ENCODE assay signal across 1 cellular context in genomic region chr7:44964831-44965440, GRCh38.
TF ChIP-seq lines count a peak whose summit lies in the region.

No MANE protein-coding gene starts in this region.

TF ChIP-seq in HepG2, 621 proteins besides CTCF, POLR2A, EP300 and RAD21 (continues in another document):
- 0 out of 2 replicates have a peak, but pooled peaks have one; percentile 18 for TF ChIP-seq HNF4A (CRISPR knock-in tag; IDR thresholded peaks at IDR 0.05)
- TF ChIP-seq CCDC6 (CRISPR knock-in tag; IDR thresholded peaks at IDR 0.05) = no peak
- TF ChIP-seq, protein P1, sequence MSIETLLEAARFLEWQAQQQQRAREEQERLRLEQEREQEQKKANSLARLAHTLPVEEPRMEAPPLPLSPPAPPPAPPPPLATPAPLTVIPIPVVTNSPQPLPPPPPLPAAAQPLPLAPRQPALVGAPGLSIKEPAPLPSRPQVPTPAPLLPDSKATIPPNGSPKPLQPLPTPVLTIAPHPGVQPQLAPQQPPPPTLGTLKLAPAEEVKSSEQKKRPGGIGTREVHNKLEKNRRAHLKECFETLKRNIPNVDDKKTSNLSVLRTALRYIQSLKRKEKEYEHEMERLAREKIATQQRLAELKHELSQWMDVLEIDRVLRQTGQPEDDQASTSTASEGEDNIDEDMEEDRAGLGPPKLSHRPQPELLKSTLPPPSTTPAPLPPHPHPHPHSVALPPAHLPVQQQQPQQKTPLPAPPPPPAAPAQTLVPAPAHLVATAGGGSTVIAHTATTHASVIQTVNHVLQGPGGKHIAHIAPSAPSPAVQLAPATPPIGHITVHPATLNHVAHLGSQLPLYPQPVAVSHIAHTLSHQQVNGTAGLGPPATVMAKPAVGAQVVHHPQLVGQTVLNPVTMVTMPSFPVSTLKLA (IDR thresholded peaks at IDR 0.05) = no peak
- TF ChIP-seq, protein P2, sequence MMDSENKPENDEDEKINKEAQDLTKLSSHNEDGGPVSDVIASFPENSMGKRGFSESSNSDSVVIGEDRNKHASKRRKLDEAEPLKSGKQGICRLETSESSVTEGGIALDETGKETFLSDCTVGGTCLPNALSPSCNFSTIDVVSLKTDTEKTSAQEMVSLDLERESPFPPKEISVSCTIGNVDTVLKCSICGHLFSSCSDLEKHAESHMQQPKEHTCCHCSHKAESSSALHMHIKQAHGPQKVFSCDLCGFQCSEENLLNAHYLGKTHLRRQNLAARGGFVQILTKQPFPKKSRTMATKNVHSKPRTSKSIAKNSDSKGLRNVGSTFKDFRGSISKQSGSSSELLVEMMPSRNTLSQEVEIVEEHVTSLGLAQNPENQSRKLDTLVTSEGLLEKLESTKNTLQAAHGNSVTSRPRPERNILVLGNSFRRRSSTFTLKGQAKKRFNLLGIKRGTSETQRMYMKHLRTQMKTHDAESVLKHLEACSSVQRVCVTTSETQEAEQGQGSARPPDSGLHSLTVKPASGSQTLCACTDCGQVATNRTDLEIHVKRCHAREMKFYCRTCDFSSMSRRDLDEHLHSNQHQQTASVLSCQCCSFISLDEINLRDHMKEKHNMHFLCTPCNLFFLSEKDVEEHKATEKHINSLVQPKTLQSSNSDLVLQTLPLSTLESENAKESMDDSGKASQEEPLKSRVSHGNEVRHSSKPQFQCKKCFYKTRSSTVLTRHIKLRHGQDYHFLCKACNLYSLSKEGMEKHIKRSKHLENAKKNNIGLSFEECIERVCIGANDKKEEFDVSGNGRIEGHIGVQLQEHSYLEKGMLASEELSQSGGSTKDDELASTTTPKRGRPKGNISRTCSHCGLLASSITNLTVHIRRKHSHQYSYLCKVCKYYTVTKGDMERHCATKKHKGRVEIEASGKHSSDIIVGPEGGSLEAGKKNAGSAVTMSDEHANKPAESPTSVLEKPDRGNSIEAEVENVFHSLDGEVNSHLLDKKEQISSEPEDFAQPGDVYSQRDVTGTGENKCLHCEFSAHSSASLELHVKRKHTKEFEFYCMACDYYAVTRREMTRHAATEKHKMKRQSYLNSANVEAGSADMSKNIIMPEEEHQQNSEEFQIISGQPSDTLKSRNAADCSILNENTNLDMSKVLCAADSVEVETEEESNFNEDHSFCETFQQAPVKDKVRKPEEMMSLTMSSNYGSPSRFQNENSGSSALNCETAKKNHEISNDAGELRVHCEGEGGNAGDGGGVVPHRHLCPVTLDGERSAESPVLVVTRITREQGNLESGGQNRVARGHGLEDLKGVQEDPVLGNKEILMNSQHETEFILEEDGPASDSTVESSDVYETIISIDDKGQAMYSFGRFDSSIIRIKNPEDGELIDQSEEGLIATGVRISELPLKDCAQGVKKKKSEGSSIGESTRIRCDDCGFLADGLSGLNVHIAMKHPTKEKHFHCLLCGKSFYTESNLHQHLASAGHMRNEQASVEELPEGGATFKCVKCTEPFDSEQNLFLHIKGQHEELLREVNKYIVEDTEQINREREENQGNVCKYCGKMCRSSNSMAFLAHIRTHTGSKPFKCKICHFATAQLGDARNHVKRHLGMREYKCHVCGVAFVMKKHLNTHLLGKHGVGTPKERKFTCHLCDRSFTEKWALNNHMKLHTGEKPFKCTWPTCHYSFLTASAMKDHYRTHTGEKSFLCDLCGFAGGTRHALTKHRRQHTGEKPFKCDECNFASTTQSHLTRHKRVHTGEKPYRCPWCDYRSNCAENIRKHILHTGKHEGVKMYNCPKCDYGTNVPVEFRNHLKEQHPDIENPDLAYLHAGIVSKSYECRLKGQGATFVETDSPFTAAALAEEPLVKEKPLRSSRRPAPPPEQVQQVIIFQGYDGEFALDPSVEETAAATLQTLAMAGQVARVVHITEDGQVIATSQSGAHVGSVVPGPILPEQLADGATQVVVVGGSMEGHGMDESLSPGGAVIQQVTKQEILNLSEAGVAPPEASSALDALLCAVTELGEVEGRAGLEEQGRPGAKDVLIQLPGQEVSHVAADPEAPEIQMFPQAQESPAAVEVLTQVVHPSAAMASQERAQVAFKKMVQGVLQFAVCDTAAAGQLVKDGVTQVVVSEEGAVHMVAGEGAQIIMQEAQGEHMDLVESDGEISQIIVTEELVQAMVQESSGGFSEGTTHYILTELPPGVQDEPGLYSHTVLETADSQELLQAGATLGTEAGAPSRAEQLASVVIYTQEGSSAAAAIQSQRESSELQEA (CRISPR knock-in tag; IDR thresholded peaks at IDR 0.05; ENCODE audit: not compliant biosample characterization) = no peak
- no peak for TF ChIP-seq MYC (CRISPR knock-in tag; IDR thresholded peaks at IDR 0.05; ENCODE audit: borderline replicate concordance)
- TF ChIP-seq, protein P3, sequence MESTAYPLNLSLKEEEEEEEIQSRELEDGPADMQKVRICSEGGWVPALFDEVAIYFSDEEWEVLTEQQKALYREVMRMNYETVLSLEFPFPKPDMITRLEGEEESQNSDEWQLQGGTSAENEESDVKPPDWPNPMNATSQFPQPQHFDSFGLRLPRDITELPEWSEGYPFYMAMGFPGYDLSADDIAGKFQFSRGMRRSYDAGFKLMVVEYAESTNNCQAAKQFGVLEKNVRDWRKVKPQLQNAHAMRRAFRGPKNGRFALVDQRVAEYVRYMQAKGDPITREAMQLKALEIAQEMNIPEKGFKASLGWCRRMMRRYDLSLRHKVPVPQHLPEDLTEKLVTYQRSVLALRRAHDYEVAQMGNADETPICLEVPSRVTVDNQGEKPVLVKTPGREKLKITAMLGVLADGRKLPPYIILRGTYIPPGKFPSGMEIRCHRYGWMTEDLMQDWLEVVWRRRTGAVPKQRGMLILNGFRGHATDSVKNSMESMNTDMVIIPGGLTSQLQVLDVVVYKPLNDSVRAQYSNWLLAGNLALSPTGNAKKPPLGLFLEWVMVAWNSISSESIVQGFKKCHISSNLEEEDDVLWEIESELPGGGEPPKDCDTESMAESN (CRISPR knock-in tag; conservative IDR thresholded peaks at IDR 0.05) = no peak
- no peak for TF ChIP-seq ZNF550 (CRISPR knock-in tag; IDR thresholded peaks at IDR 0.05; ENCODE audit: borderline replicate concordance)
- no peak for TF ChIP-seq ZNF205 (CRISPR knock-in tag; IDR thresholded peaks at IDR 0.05)
- no peak for TF ChIP-seq ZNF704 (CRISPR knock-in tag; IDR thresholded peaks at IDR 0.05; ENCODE audit: borderline replicate concordance)
- TF ChIP-seq, protein P4, sequence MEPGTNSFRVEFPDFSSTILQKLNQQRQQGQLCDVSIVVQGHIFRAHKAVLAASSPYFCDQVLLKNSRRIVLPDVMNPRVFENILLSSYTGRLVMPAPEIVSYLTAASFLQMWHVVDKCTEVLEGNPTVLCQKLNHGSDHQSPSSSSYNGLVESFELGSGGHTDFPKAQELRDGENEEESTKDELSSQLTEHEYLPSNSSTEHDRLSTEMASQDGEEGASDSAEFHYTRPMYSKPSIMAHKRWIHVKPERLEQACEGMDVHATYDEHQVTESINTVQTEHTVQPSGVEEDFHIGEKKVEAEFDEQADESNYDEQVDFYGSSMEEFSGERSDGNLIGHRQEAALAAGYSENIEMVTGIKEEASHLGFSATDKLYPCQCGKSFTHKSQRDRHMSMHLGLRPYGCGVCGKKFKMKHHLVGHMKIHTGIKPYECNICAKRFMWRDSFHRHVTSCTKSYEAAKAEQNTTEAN (CRISPR knock-in tag; conservative IDR thresholded peaks at IDR 0.05) = no peak
- TF ChIP-seq, protein P5, sequence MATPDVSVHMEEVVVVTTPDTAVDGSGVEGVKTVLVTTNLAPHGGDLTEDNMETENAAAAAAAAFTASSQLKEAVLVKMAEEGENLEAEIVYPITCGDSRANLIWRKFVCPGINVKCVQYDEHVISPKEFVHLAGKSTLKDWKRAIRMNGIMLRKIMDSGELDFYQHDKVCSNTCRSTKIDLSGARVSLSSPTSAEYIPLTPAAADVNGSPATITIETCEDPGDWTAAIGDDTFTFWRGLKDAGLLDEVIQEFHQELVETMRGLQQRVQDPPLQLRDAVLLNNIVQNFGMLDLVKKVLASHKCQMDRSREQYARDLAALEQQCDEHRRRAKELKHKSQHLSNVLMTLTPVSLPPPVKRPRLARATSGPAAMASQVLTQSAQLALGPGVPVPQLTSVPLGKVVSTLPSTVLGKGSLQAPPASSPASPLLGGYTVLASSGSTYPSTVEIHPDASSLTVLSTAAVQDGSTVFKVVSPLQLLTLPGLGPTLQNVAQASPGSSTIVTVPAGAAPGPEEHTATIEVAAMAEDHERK (CRISPR knock-in tag; IDR thresholded peaks at IDR 0.05; ENCODE audit: low read depth) = no peak
- TF ChIP-seq RARG (CRISPR knock-in tag; IDR thresholded peaks at IDR 0.05; ENCODE audit: low read depth) = no peak
- TF ChIP-seq, protein P6, sequence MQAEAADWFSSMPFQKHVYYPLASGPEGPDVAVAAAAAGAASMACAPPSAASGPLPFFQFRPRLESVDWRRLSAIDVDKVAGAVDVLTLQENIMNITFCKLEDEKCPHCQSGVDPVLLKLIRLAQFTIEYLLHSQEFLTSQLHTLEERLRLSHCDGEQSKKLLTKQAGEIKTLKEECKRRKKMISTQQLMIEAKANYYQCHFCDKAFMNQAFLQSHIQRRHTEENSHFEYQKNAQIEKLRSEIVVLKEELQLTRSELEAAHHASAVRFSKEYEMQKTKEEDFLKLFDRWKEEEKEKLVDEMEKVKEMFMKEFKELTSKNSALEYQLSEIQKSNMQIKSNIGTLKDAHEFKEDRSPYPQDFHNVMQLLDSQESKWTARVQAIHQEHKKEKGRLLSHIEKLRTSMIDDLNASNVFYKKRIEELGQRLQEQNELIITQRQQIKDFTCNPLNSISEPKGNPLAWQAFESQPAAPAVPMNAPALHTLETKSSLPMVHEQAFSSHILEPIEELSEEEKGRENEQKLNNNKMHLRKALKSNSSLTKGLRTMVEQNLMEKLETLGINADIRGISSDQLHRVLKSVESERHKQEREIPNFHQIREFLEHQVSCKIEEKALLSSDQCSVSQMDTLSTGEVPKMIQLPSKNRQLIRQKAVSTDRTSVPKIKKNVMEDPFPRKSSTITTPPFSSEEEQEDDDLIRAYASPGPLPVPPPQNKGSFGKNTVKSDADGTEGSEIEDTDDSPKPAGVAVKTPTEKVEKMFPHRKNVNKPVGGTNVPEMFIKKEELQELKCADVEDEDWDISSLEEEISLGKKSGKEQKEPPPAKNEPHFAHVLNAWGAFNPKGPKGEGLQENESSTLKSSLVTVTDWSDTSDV (CRISPR knock-in tag; IDR thresholded peaks at IDR 0.05) = no peak
- TF ChIP-seq ZBTB44 (CRISPR knock-in tag; IDR thresholded peaks at IDR 0.05) = no peak
- no peak for TF ChIP-seq TRAFD1 (CRISPR knock-in tag; IDR thresholded peaks at IDR 0.05; ENCODE audit: borderline replicate concordance)
- TF ChIP-seq ZFP36 (IDR thresholded peaks at IDR 0.05; ENCODE audit: borderline replicate concordance, low read depth, low read length, partially characterized antibody) = no peak
- no peak for TF ChIP-seq HOXD1 (CRISPR knock-in tag; IDR thresholded peaks at IDR 0.05)
- TF ChIP-seq ZNF687 (CRISPR knock-in tag; IDR thresholded peaks at IDR 0.05) = peak; percentile 60
- TF ChIP-seq, protein P7, sequence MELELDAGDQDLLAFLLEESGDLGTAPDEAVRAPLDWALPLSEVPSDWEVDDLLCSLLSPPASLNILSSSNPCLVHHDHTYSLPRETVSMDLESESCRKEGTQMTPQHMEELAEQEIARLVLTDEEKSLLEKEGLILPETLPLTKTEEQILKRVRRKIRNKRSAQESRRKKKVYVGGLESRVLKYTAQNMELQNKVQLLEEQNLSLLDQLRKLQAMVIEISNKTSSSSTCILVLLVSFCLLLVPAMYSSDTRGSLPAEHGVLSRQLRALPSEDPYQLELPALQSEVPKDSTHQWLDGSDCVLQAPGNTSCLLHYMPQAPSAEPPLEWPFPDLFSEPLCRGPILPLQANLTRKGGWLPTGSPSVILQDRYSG (CRISPR knock-in tag; IDR thresholded peaks at IDR 0.05) = no peak
